ENCODE assay signal across 8 cellular contexts in genomic region chr1:45011837-45012638, GRCh38. TPM values are rescaled to one million over a fixed set of nuclear protein-coding genes. Genes with fewer than 3 reads are reported as not detected.
DNase-seq lines count a peak whose midpoint lies in the region; ATAC-seq and TF ChIP-seq lines count a peak whose summit lies in the region.

TSS of gene UROD (plus strand) at chr1:45012254. CDS start at chr1:45012266, 12 bp downstream.

- peak within 1 kb of the TSS; percentile 96 for H3K27ac Mint-ChIP-seq in chondrocyte (ENCODE audit: unreplicated experiment)

- H3K36me3 Mint-ChIP-seq in chondrocyte (ENCODE audit: low read depth), result peaks cover 18% of the 10 kb centered on the region

- peaks cover 2% of the 10 kb centered on the region for H3K36me3 ChIP-seq in kidney epithelial cell (ENCODE audit: control insufficient read depth, insufficient read depth, low read length)

- H3K27me3 ChIP-seq in kidney epithelial cell (ENCODE audit: control insufficient read depth, insufficient read depth, low read length), result no peaks in the 10 kb centered on the region

- peak within 1 kb of the TSS; percentile 88 for H3K4me3 Mint-ChIP-seq in chondrocyte (ENCODE audit: unreplicated experiment)

- no peaks in the 10 kb centered on the region for H3K27me3 Mint-ChIP-seq in chondrocyte (ENCODE audit: low read depth)

- no peak for TF ChIP-seq CTCF in chondrocyte (IDR thresholded peaks at IDR 0.05)
- TF ChIP-seq CTCF in kidney epithelial cell (IDR thresholded peaks at IDR 0.05; ENCODE audit: insufficient read depth, low read length, poor library complexity, severe bottlenecking), result no peak

- H3K4me3 ChIP-seq in kidney epithelial cell (ENCODE audit: low read depth, low read length), result peak within 1 kb of the TSS; percentile 80

- no peaks in the 10 kb centered on the region for H3K9me3 Mint-ChIP-seq in chondrocyte (ENCODE audit: low read depth)

- ATAC-seq in GM19023 (IDR thresholded peaks at IDR 0.05; ENCODE audit: unreplicated experiment) (peak; percentile 63), HG03378 (IDR thresholded peaks at IDR 0.05; ENCODE audit: unreplicated experiment) (peak; percentile 56)

- peaks cover 51% of the 10 kb centered on the region for H3K4me1 Mint-ChIP-seq in chondrocyte (ENCODE audit: low read depth)

- DNase-seq in AG08396 (ENCODE audit: low spot score) (peak; percentile 96), NCI-H460 (ENCODE audit: extremely low read depth, low read depth) (peak; percentile 91), chondrocyte (ENCODE audit: low spot score) (no peak), kidney epithelial cell (ENCODE audit: low read depth) (peak; percentile 85)
- peak; percentile 82 to 90 for DNase-seq in activated CD4-positive, alpha-beta T cell treated with anti-CD3 and anti-CD28 coated beads for 24 hours (ENCODE audit: low read depth in 2 of 2)
- DNase-seq in stimulated activated CD4-positive, alpha-beta T cell treated with anti-CD3 and anti-CD28 coated beads, Interleukin-15, amount 100 ng/mL, for 48 hours (ENCODE audit: low read depth in 2 of 2), result peak; percentile 87 to 91

RNA-seq across cellular contexts. Expression of gene UROD, which starts in this region (rescaled TPM):
- 88.6 and 89.2 TPM in 2 replicates for total RNA-seq in NCI-H460 (2014; rRNA removed; shearing (Covaris generic))
- 126 and 178 TPM in 2 replicates for polyA plus RNA-seq in NCI-H460 (2014; cell fraction: nucleus; rRNA removed)
- total RNA-seq in chondrocyte (92.3 to 125 TPM (median 99.7 TPM) in 3 replicates), kidney epithelial cell (92.8 and 113 TPM in 2 replicates)
